ENCODE assay signal across 15 cellular contexts in the genomic region with DNA sequence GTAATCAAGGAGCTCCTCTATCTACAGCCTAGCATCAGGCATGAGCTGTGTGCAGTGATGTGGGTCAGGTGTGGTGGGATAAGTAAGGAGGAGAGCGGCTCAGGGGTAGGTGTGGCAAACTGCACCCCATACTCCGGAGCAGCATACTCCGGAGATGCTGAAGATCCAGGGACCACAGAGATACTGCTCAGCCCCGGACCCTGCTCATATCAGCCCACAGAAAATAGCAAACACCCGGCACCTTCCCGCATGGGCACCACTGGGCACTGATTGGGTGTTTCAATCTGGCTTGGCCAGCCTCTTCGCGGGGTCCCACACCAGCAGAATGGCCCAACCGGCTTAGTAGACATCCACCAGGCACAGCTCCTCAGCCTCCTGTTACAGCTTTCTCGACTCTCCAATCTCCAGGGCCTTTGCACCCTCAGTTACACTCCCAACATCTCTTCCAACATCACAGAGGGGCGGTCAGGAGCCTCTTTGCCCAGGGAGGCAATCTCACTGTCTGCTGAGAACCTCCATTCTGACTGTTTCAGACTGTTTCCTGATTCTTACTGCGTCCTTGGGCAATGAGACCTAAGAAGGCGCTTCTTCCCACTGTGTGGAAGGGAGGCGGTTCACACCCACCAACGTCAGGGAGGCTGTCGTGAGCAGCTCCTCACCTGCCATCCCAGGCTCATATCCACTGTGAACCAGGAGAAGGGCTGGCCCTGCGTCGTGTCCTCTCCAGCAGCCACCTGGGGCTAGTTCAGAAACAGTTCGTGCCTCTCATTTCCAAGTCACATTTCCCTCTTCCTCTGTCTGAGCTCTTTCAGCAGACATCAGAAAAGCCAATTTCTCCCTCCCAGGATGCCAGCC. TPM values are rescaled to one million over a fixed set of nuclear protein-coding genes. Genes with fewer than 3 reads are reported as not detected.
DNase-seq lines count a peak whose midpoint lies in the region; ATAC-seq and TF ChIP-seq lines count a peak whose summit lies in the region.
"Had no signal": no experiment of that assay in that cellular context is flagged by ENCODE, and none has a peak within 500 bp of the region (broad histone marks: within the 10 kb centered on the region; RNA-seq: fewer than 3 reads in every experiment).

No MANE protein-coding gene starts in this region.

- no peaks in the 10 kb centered on the region for H3K27me3 Mint-ChIP-seq in CD4-positive, alpha-beta T cell
- H3K27me3 Mint-ChIP-seq in Calu3 (ENCODE audit: unreplicated experiment) = no peaks in the 10 kb centered on the region
- H3K27me3 Mint-ChIP-seq in endothelial cell (ENCODE audit: unreplicated experiment) = peaks cover 7% of the 10 kb centered on the region

- H3K27ac ChIP-seq in CD4-positive, alpha-beta T cell (ENCODE audit: low read depth, low read length) = peak overlapping the region; percentile 14
- H3K27ac ChIP-seq: foreskin keratinocyte, VCaP had no signal

- no peak for DNase-seq in CD4-positive, alpha-beta T cell
- DNase-seq in Calu3 (no peak), endothelial cell (ENCODE audit: low spot score) (no peak), sciatic nerve (ENCODE audit: low spot score) (peak; percentile 53), amniotic stem cell (lab: John Stamatoyannopoulos, UW) (no peak)
- DNase-seq: C1 segment of cervical spinal cord, cerebellar nuclear complex, EL, foreskin keratinocyte, MG63, NCI-H1694, retina had no signal

- H3K27me3 ChIP-seq in CD4-positive, alpha-beta T cell (ENCODE audit: control insufficient read depth, insufficient read depth, low read length) = no peaks in the 10 kb centered on the region
- H3K27me3 ChIP-seq: foreskin keratinocyte, MG63 had no signal

- ATAC-seq in CD4-positive, alpha-beta T cell (ENCODE audit: poor library complexity) = no peak
- ATAC-seq in sciatic nerve = no peak
- ATAC-seq in HG03571 (IDR thresholded peaks at IDR 0.05; ENCODE audit: unreplicated experiment) = no peak
- ATAC-seq in HG03097 (IDR thresholded peaks at IDR 0.05; ENCODE audit: low FRiP score, unreplicated experiment) = no peak
- ATAC-seq: foreskin keratinocyte had no signal

- no peaks in the 10 kb centered on the region for H3K9me3 ChIP-seq in CD4-positive, alpha-beta T cell (ENCODE audit: control insufficient read depth, low read length)
- H3K9me3 ChIP-seq: MG63 had no signal

- H3K36me3 Mint-ChIP-seq in CD4-positive, alpha-beta T cell (ENCODE audit: low read depth) = peaks cover 40% of the 10 kb centered on the region
- H3K36me3 Mint-ChIP-seq in Calu3 (ENCODE audit: insufficient read depth, unreplicated experiment) (peaks cover 5% of the 10 kb centered on the region), endothelial cell (ENCODE audit: low read depth, unreplicated experiment) (peaks cover 22% of the 10 kb centered on the region)

- no peak overlapping the region for H3K4me3 Mint-ChIP-seq in CD4-positive, alpha-beta T cell
- H3K4me3 Mint-ChIP-seq in Calu3 (ENCODE audit: low read depth, unreplicated experiment) (no peak overlapping the region), endothelial cell (ENCODE audit: unreplicated experiment) (peak overlapping the region; percentile 58)

- H3K4me1 Mint-ChIP-seq in CD4-positive, alpha-beta T cell (ENCODE audit: low read depth) = peaks cover 71% of the 10 kb centered on the region
- peaks cover 9% of the 10 kb centered on the region for H3K4me1 Mint-ChIP-seq in Calu3 (ENCODE audit: low read depth, unreplicated experiment)
- peaks cover 2% of the 10 kb centered on the region for H3K4me1 Mint-ChIP-seq in endothelial cell (ENCODE audit: unreplicated experiment)

- POLR2A ChIA-PET in CD4-positive, alpha-beta T cell (lab: Charles Lee) = interaction anchor here (0.6 to 2.4 kb wide), 5 partner anchors 67 to 133 kb away, joined by 3 to 10 read pairs (median 9); a partner anchor contains a TSS

- peak overlapping the region; percentile 62 for H3K27ac Mint-ChIP-seq in CD4-positive, alpha-beta T cell
- H3K27ac Mint-ChIP-seq in Calu3 (ENCODE audit: unreplicated experiment) = peak overlapping the region; percentile 47
- H3K27ac Mint-ChIP-seq in endothelial cell (ENCODE audit: unreplicated experiment) = no peak overlapping the region

- no peak for TF ChIP-seq CTCF in CD4-positive, alpha-beta T cell (IDR thresholded peaks at IDR 0.05)
- TF ChIP-seq CTCF in Calu3 (IDR thresholded peaks at IDR 0.05; ENCODE audit: unreplicated experiment) (no peak), endothelial cell (IDR thresholded peaks at IDR 0.05; ENCODE audit: unreplicated experiment) (no peak)

- no peaks in the 10 kb centered on the region for H3K9me3 Mint-ChIP-seq in CD4-positive, alpha-beta T cell
- no peaks in the 10 kb centered on the region for H3K9me3 Mint-ChIP-seq in Calu3 (ENCODE audit: low read depth, unreplicated experiment)
- H3K9me3 Mint-ChIP-seq in endothelial cell (ENCODE audit: unreplicated experiment) = no peaks in the 10 kb centered on the region

- intact Hi-C loops in CD4-positive, alpha-beta T cell (cut with DNase I, micrococcal nuclease) = loop anchor here (5.0 kb wide), 2 partner anchors 59 to 164 kb away; a partner anchor contains a TSS
- intact Hi-C loops in Calu3 (cut with micrococcal nuclease; ENCODE audit: unreplicated experiment) = no loop called here
- intact Hi-C loops in sciatic nerve (cut with DNase I) = loop anchor here (2.0 to 5.0 kb wide), 2 partner anchors 66 to 115 kb away; a partner anchor contains a TSS

- no TSS peak for BruUV-seq in Calu3 (replicated peaks; lab: Mats Ljungman, UMichigan)

- CTCF ChIA-PET in CD4-positive, alpha-beta T cell (lab: Charles Lee) = interaction anchor here (0.9 to 17.1 kb wide), 5 partner anchors 23 to 140 kb away, joined by 3 to 163 read pairs (median 3); a partner anchor contains a TSS
- CTCF ChIA-PET in Calu3 (lab: Charles Lee) = interaction anchor here (0.7 to 4.5 kb wide), 2 partner anchors 122 to 139 kb away, joined by 3 to 43 read pairs; no protein-coding TSS in a partner anchor

RNA-seq across cellular contexts. Expression of a gene that starts 59.8 kb away (rescaled TPM):
- total RNA-seq in CD4-positive, alpha-beta T cell = 10 to 100 TPM; 64.7 to 69.4 TPM
- total RNA-seq in Calu3 (2022) (24.1 and 24.8 TPM in 2 replicates), endothelial cell (ENCODE audit: unreplicated experiment) (25.9 TPM), sciatic nerve (68.4 TPM)
